10 cellular contexts compared by ENCODE assay signal in genomic region chr7:539731-540411, GRCh38. TPM values are rescaled to one million over a fixed set of nuclear protein-coding genes. Genes with fewer than 3 reads are reported as not detected.
DNase-seq lines count a peak whose midpoint lies in the region; ATAC-seq and TF ChIP-seq lines count a peak whose summit lies in the region.
"Had no signal": no experiment of that assay in that cellular context is flagged by ENCODE, and none has a peak within 500 bp of the region (broad histone marks: within the 10 kb centered on the region; RNA-seq: fewer than 3 reads in every experiment).

No MANE protein-coding gene starts in this region.

- DNase-seq in DMS 273 (lab: John Stamatoyannopoulos, UW; ENCODE audit: unreplicated experiment) (peak; percentile 80), DMS 273 treated with DMSO at 0.1 percent for 48 hours (lab: John Stamatoyannopoulos, UW) (no peak), iPS-NIHi11 (ENCODE audit: low spot score) (peak; percentile 78), tibial artery (no peak), NCI-H2029 (lab: John Stamatoyannopoulos, UW) (no peak), left lobe of liver (ENCODE audit: low spot score) (no peak)
- DNase-seq in activated CD4-positive, CD25-positive, alpha-beta regulatory T cell (lab: John Stamatoyannopoulos, UW) = no peak
- DNase-seq: NCI-H2227 treated with DMSO at 0.1 percent for 48 hours had no signal

- H3K9me3 ChIP-seq in tibial artery = no peaks in the 10 kb centered on the region

- no peak for TF ChIP-seq CTCF in tibial artery (IDR thresholded peaks at IDR 0.05)

- no peaks in the 10 kb centered on the region for H3K36me3 ChIP-seq in tibial artery

- intact Hi-C loops in tibial artery (cut with DNase I; ENCODE audit: low total_unique reads) = no loop called here

- peak overlapping the region; percentile 62 to 66 for H3K27ac ChIP-seq in tibial artery
- H3K27ac ChIP-seq: 22Rv1 had no signal

- peak; percentile 33 for ATAC-seq in SK-N-SH treated with all-trans-retinoic acid at 6 μM for 48 hours
- no peak for ATAC-seq in left lobe of liver

- no peak overlapping the region for H3K4me3 ChIP-seq in tibial artery

- H3K27me3 ChIP-seq in tibial artery = no peaks in the 10 kb centered on the region

- H3K4me1 ChIP-seq in tibial artery = peaks cover 5 to 45% (median 41%) of the 10 kb centered on the region in 4 donors

TF ChIP-seq in SK-N-SH treated with all-trans-retinoic acid at 6 μM for 48 hours, 23 proteins besides CTCF, POLR2A, EP300 and RAD21:
- TF ChIP-seq CSDC2 (CRISPR knock-in tag; IDR thresholded peaks at IDR 0.05) = no peak
- TF ChIP-seq BACH2 (CRISPR knock-in tag; IDR thresholded peaks at IDR 0.05; ENCODE audit: borderline replicate concordance) = no peak
- no peak for TF ChIP-seq ZNF565 (CRISPR knock-in tag; conservative IDR thresholded peaks at IDR 0.05; ENCODE audit: low read depth)
- no peak for TF ChIP-seq TCF4 (CRISPR knock-in tag; IDR thresholded peaks at IDR 0.05; ENCODE audit: borderline replicate concordance)

RNA-seq across cellular contexts. Expression of gene PDGFA, which starts 20.2 kb away (rescaled TPM):
- total RNA-seq in left lobe of liver = 2.7 TPM

Comparison
In these comparisons a context has a peak if more than half of its experiments do, and no peak if none do; other contexts are left out.
1. DNase-seq: peak in DMS 273 (single experiment) and iPS-NIHi11 (single experiment); none in DMS 273 treated with DMSO at 0.1 percent for 48 hours (single experiment), tibial artery (0 of 2), NCI-H2029 (single experiment), left lobe of liver (single experiment) and activated CD4-positive, CD25-positive, alpha-beta regulatory T cell (0 of 4).